33 cellular contexts compared by ENCODE assay signal in genomic region chr21:15088483-15088882, GRCh38.
"Had no signal": no experiment of that assay in that cellular context is flagged by ENCODE, and none has a peak within 500 bp of the region (broad histone marks: within the 10 kb centered on the region; RNA-seq: fewer than 3 reads in every experiment).

No MANE protein-coding gene starts in this region.

- H3K9me3 ChIP-seq: colonic mucosa, gastrocnemius medialis, heart right ventricle, left lung, mucosa of descending colon, right atrium auricular region, sigmoid colon, testis, tibial artery had no signal

- H3K36me3 ChIP-seq: colonic mucosa, gastrocnemius medialis, heart right ventricle, left lung, neural progenitor cell, right atrium auricular region, sigmoid colon, tibial artery had no signal

- H3K9me3 Mint-ChIP-seq: dendritic cell treated with granulocyte-macrophage colony-stimulating factor and Interleukin-4, amounts not matched to agents 40 ng/mL and 50 ng/mL, for 4 days; endodermal cell; immature natural killer cell; mesothelial cell of epicardium; naive B cell; natural killer cell treated with Interleukin-12 subunit alpha and Interleukin-12 subunit beta and Interleukin-15 and Interleukin-18, amount 100 ng/mL, for 72 hours; stimulated activated memory B cell treated with anti-CD40 and anti-IgM and Interleukin-4, amounts not matched to agents 10 μg/mL and 1 μg/mL and 100 μg/mL, for 72 hours; type B pancreatic cell had no signal

- H3K27me3 ChIP-seq: colonic mucosa, gastrocnemius medialis, heart right ventricle, left lung, neural progenitor cell, right atrium auricular region, sigmoid colon, testis, tibial artery had no signal

- H3K79me2 ChIP-seq: parathyroid adenoma had no signal

- H3K4me1 Mint-ChIP-seq: endodermal cell, immature natural killer cell had no signal

- H3K36me3 Mint-ChIP-seq: immature natural killer cell; mesothelial cell of epicardium; naive B cell; natural killer cell treated with Interleukin-12 subunit alpha and Interleukin-12 subunit beta and Interleukin-15 and Interleukin-18, amount 100 ng/mL, for 72 hours; neural progenitor cell; stimulated activated memory B cell treated with anti-CD40 and anti-IgM and Interleukin-4, amounts not matched to agents 10 μg/mL and 1 μg/mL and 100 μg/mL, for 72 hours; type B pancreatic cell had no signal

- H3K4me3 ChIP-seq: colonic mucosa, gastrocnemius medialis, heart right ventricle, left lung, mucosa of descending colon, neural progenitor cell, right atrium auricular region, sigmoid colon, testis, tibial artery had no signal

- DNase-seq: colonic mucosa; effector CD8-positive, alpha-beta T cell; endodermal cell; foreskin fibroblast; gastrocnemius medialis; glutamatergic neuron; heart right ventricle; hypothalamus; immature natural killer cell; islet precursor cell; left cardiac atrium; left lung; mesenchymal stem cell; mucosa of descending colon; naive B cell; sigmoid colon; stimulated activated CD4-positive, alpha-beta T cell treated with anti-CD3 and anti-CD28 coated beads, Interleukin-2, amount 100 ng/mL, for 24 hours; stimulated activated CD4-positive, alpha-beta T cell treated with anti-CD3 and anti-CD28 coated beads, Interleukin-4, amount 100 ng/mL, for 24 hours; stimulated activated naive CD8-positive, alpha-beta T cell treated with anti-CD3 and anti-CD28 coated beads, Interleukin-15, Interleukin-2, amounts not matched to agents 100 U/mL and 50 U/mL, for 24 hours; substantia nigra; testis; tibial artery had no signal

- H3K4me1 ChIP-seq: colonic mucosa, gastrocnemius medialis, left lung, neural progenitor cell, parathyroid adenoma, sigmoid colon, testis, tibial artery had no signal

- H2AFZ ChIP-seq: neural progenitor cell, parathyroid adenoma had no signal

- ATAC-seq: esophagus mucosa; gastrocnemius medialis; heart right ventricle; left cardiac atrium; left lung; mucosa of descending colon; natural killer cell treated with Interleukin-12 subunit alpha and Interleukin-12 subunit beta and Interleukin-15 and Interleukin-18, amount 100 ng/mL, for 72 hours; stimulated activated memory B cell treated with anti-CD40 and anti-IgM and Interleukin-4, amounts not matched to agents 10 μg/mL and 1 μg/mL and 100 μg/mL, for 72 hours; stimulated activated naive CD8-positive, alpha-beta T cell treated with anti-CD3 and anti-CD28 coated beads, Interleukin-15, Interleukin-2, amounts not matched to agents 100 U/mL and 50 U/mL, for 24 hours had no signal

- H3K27ac ChIP-seq: colonic mucosa, epithelial cell of prostate, gastrocnemius medialis, heart right ventricle, left lung, neural progenitor cell, parathyroid adenoma, right atrium auricular region, sigmoid colon, testis, tibial artery had no signal

- H3K27ac Mint-ChIP-seq: dendritic cell treated with granulocyte-macrophage colony-stimulating factor and Interleukin-4, amounts not matched to agents 40 ng/mL and 50 ng/mL, for 4 days; endodermal cell; immature natural killer cell; mesothelial cell of epicardium; naive B cell; natural killer cell treated with Interleukin-12 subunit alpha and Interleukin-12 subunit beta and Interleukin-15 and Interleukin-18, amount 100 ng/mL, for 72 hours; neural progenitor cell; progenitor cell of endocrine pancreas; stimulated activated memory B cell treated with anti-CD40 and anti-IgM and Interleukin-4, amounts not matched to agents 10 μg/mL and 1 μg/mL and 100 μg/mL, for 72 hours; type B pancreatic cell had no signal

- H3K27me3 Mint-ChIP-seq: dendritic cell treated with granulocyte-macrophage colony-stimulating factor and Interleukin-4, amounts not matched to agents 40 ng/mL and 50 ng/mL, for 4 days; naive B cell; progenitor cell of endocrine pancreas; stimulated activated memory B cell treated with anti-CD40 and anti-IgM and Interleukin-4, amounts not matched to agents 10 μg/mL and 1 μg/mL and 100 μg/mL, for 72 hours; type B pancreatic cell had no signal

- H3K4me3 Mint-ChIP-seq: dendritic cell treated with granulocyte-macrophage colony-stimulating factor and Interleukin-4, amounts not matched to agents 40 ng/mL and 50 ng/mL, for 4 days; endodermal cell; immature natural killer cell; mesothelial cell of epicardium; naive B cell; natural killer cell treated with Interleukin-12 subunit alpha and Interleukin-12 subunit beta and Interleukin-15 and Interleukin-18, amount 100 ng/mL, for 72 hours; neural progenitor cell; stimulated activated memory B cell treated with anti-CD40 and anti-IgM and Interleukin-4, amounts not matched to agents 10 μg/mL and 1 μg/mL and 100 μg/mL, for 72 hours; type B pancreatic cell had no signal

- H3K4me2 ChIP-seq: neural progenitor cell had no signal
